ENCODE assay signal across 7 cellular contexts in the genomic region with DNA sequence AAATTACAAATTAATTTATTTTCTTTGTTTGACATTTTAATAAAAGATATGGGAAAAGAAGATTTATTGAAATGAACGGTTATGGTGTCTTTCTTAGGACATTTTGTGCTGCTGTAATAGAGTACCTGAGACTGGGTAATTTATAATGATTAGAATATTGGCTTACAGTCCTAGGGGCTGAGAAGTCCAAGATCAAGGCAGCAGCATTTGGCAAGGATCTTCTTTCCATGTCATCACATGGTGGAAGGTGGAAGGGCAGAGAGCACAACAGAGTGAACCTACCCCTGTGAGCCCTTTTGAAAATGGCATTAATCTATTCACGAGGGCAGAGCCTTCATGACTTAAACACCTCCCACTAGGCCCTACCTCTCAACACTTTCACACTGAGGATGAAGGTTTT.
"Had no signal": no experiment of that assay in that cellular context is flagged by ENCODE, and none has a peak within 500 bp of the region (broad histone marks: within the 10 kb centered on the region; RNA-seq: fewer than 3 reads in every experiment).

No MANE protein-coding gene starts in this region.

- DNase-seq: IMR-90, KBM-7, KG1 had no signal

- H3K4me2 ChIP-seq: KMS-11 had no signal

- FAIRE-seq: HTR-8/SVneo, K562 had no signal

- H3K9ac ChIP-seq: KMS-11 had no signal

- H3K27ac ChIP-seq: HL-60, KMS-11 had no signal

- ATAC-seq: K562 had no signal

- H3K4me3 ChIP-seq: K562 had no signal
